In genomic region chr14:77717608-77718305, GRCh38 we compare ENCODE assay signal across 23 cellular contexts. TPM values are rescaled to one million over a fixed set of nuclear protein-coding genes. Genes with fewer than 3 reads are reported as not detected.
DNase-seq lines count a peak whose midpoint lies in the region; ATAC-seq and TF ChIP-seq lines count a peak whose summit lies in the region.
"Had no signal": no experiment of that assay in that cellular context is flagged by ENCODE, and none has a peak within 500 bp of the region (broad histone marks: within the 10 kb centered on the region; RNA-seq: fewer than 3 reads in every experiment).

No MANE protein-coding gene starts in this region.

- no peak for TF ChIP-seq CTCF in CD14-positive monocyte (IDR thresholded peaks at IDR 0.05)

- no peak for DNase-seq in activated CD4-positive, alpha-beta T cell treated with anti-CD3 and anti-CD28 coated beads, Interleukin-2, amount 10 ng/mL, durations not matched to agents 24 days and 14 days
- DNase-seq in activated CD4-positive, alpha-beta T cell treated with anti-CD3 and anti-CD28 coated beads for 4 hours, result no peak
- DNase-seq in CD14-positive monocyte (ENCODE audit: low spot score) (no peak), glomerular visceral epithelial cell (ENCODE audit: extremely low spot score) (no peak), cerebellar cortex (ENCODE audit: low spot score) (no peak)
- no peak for DNase-seq in effector memory CD8-positive, alpha-beta T cell
- DNase-seq: activated CD4-positive, alpha-beta T cell treated with anti-CD3 and anti-CD28 coated beads, Interleukin-2, amount 50 U/mL, for 4 hours; BE2C; central memory CD4-positive, alpha-beta T cell; gastrocnemius medialis; HFFc6; kidney glomerular epithelial cell; MG63; NCI-H146; NCI-H2171 treated with DMSO at 0.1 percent for 48 hours; NCI-H69; pancreas; SHP77; sigmoid colon; T-helper 1 cell; uterus had no signal

- peaks cover 76% of the 10 kb centered on the region for H3K36me3 Mint-ChIP-seq in activated CD4-positive, alpha-beta T cell treated with anti-CD3 and anti-CD28 coated beads, Interleukin-2, amount 10 ng/mL, durations not matched to agents 24 days and 14 days (ENCODE audit: low read depth)
- H3K36me3 Mint-ChIP-seq in CD14-positive monocyte, result peaks cover 70 to 97% of the 10 kb centered on the region in 2 donors
- peaks cover 95% of the 10 kb centered on the region for H3K36me3 Mint-ChIP-seq in effector memory CD8-positive, alpha-beta T cell (ENCODE audit: insufficient read depth)

- peaks cover 11% of the 10 kb centered on the region for H3K4me1 Mint-ChIP-seq in activated CD4-positive, alpha-beta T cell treated with anti-CD3 and anti-CD28 coated beads, Interleukin-2, amount 10 ng/mL, durations not matched to agents 24 days and 14 days
- no peaks in the 10 kb centered on the region for H3K4me1 Mint-ChIP-seq in CD14-positive monocyte
- H3K4me1 Mint-ChIP-seq in effector memory CD8-positive, alpha-beta T cell (ENCODE audit: low read depth in 2 of 2), result peaks cover 0 to 6% of the 10 kb centered on the region in 2 donors

- no peak for ATAC-seq in effector memory CD8-positive, alpha-beta T cell (replicated peaks)
- ATAC-seq in HG03280 (IDR thresholded peaks at IDR 0.05; ENCODE audit: unreplicated experiment), result no peak
- ATAC-seq: gastrocnemius medialis, pancreas had no signal

- intact Hi-C loops in activated CD4-positive, alpha-beta T cell treated with anti-CD3 and anti-CD28 coated beads, Interleukin-2, amount 10 ng/mL, durations not matched to agents 24 days and 14 days (cut with micrococcal nuclease), result no loop called here
- intact Hi-C loops in CD14-positive monocyte (cut with micrococcal nuclease), result no loop called here

- H3K9me3 Mint-ChIP-seq in activated CD4-positive, alpha-beta T cell treated with anti-CD3 and anti-CD28 coated beads, Interleukin-2, amount 10 ng/mL, durations not matched to agents 24 days and 14 days, result no peaks in the 10 kb centered on the region
- peaks cover 0 to 1% (median 0%) of the 10 kb centered on the region in 7 donors for H3K9me3 Mint-ChIP-seq in CD14-positive monocyte
- H3K9me3 Mint-ChIP-seq in effector memory CD8-positive, alpha-beta T cell, result no peaks in the 10 kb centered on the region
- H3K9me3 Mint-ChIP-seq: HFFc6 had no signal

- no peaks in the 10 kb centered on the region for H3K27me3 Mint-ChIP-seq in activated CD4-positive, alpha-beta T cell treated with anti-CD3 and anti-CD28 coated beads, Interleukin-2, amount 10 ng/mL, durations not matched to agents 24 days and 14 days
- H3K27me3 Mint-ChIP-seq in CD14-positive monocyte (ENCODE audit: low read depth in 3 of 3), result no peaks in the 10 kb centered on the region
- H3K27me3 Mint-ChIP-seq in effector memory CD8-positive, alpha-beta T cell, result no peaks in the 10 kb centered on the region

- peak overlapping the region; percentile 36 for H3K27ac Mint-ChIP-seq in activated CD4-positive, alpha-beta T cell treated with anti-CD3 and anti-CD28 coated beads, Interleukin-2, amount 10 ng/mL, durations not matched to agents 24 days and 14 days
- H3K27ac Mint-ChIP-seq in CD14-positive monocyte, result peak overlapping the region in 5 of 7 donors; percentile 13 to 85 (median 35)
- H3K27ac Mint-ChIP-seq in effector memory CD8-positive, alpha-beta T cell, result peak overlapping the region; percentile 23 to 28

- no peak overlapping the region for H3K4me3 Mint-ChIP-seq in activated CD4-positive, alpha-beta T cell treated with anti-CD3 and anti-CD28 coated beads, Interleukin-2, amount 10 ng/mL, durations not matched to agents 24 days and 14 days
- H3K4me3 Mint-ChIP-seq in CD14-positive monocyte, result no peak overlapping the region
- no peak overlapping the region for H3K4me3 Mint-ChIP-seq in effector memory CD8-positive, alpha-beta T cell
- H3K4me3 Mint-ChIP-seq: HFFc6 had no signal

TF ChIP-seq in PFSK-1, 5 proteins besides CTCF, POLR2A, EP300 and RAD21:
- TF ChIP-seq POLR2AphosphoS5 (IDR thresholded peaks at IDR 0.05; ENCODE audit: low read depth, low read length), result peak; percentile 36; the same call in 1 of the 2 replicates
- no peak for TF ChIP-seq REST (IDR thresholded peaks at IDR 0.05; ENCODE audit: insufficient read depth in 1 of 2, low read depth in 2 of 2, low read length in 2 of 2)

RNA-seq across cellular contexts. Expression of gene SLIRP, which starts 9.9 kb away (rescaled TPM):
- 184 and 190 TPM in 2 replicates for total RNA-seq in activated CD4-positive, alpha-beta T cell treated with anti-CD3 and anti-CD28 coated beads, Interleukin-2, amount 10 ng/mL, durations not matched to agents 24 days and 14 days
- 100 to 1,000 TPM; 323 to 402 TPM for polyA plus RNA-seq in CD14-positive monocyte
- polyA plus RNA-seq in PFSK-1 (2012; ENCODE audit: insufficient read length, low read depth), result 138 TPM

RNA-seq across cellular contexts. Expression of gene ALKBH1, which starts 9.9 kb away (rescaled TPM):
- 17.9 and 19.2 TPM in 2 replicates for total RNA-seq in activated CD4-positive, alpha-beta T cell treated with anti-CD3 and anti-CD28 coated beads, Interleukin-2, amount 10 ng/mL, durations not matched to agents 24 days and 14 days
- 1 to 10 TPM; 3.4 to 4.2 TPM for polyA plus RNA-seq in CD14-positive monocyte
- polyA plus RNA-seq in PFSK-1 (2012; ENCODE audit: insufficient read length, low read depth), result 7.3 TPM

RNA-seq across cellular contexts. Expression of gene SNW1, which starts 43.2 kb away (rescaled TPM):
- total RNA-seq in activated CD4-positive, alpha-beta T cell treated with anti-CD3 and anti-CD28 coated beads, Interleukin-2, amount 10 ng/mL, durations not matched to agents 24 days and 14 days, result 121 TPM in 2 replicates
- 10 to 100 TPM; 50.6 to 74.6 TPM for polyA plus RNA-seq in CD14-positive monocyte
- 32.8 TPM for polyA plus RNA-seq in PFSK-1 (2012; ENCODE audit: insufficient read length, low read depth)
